In the genomic region with DNA sequence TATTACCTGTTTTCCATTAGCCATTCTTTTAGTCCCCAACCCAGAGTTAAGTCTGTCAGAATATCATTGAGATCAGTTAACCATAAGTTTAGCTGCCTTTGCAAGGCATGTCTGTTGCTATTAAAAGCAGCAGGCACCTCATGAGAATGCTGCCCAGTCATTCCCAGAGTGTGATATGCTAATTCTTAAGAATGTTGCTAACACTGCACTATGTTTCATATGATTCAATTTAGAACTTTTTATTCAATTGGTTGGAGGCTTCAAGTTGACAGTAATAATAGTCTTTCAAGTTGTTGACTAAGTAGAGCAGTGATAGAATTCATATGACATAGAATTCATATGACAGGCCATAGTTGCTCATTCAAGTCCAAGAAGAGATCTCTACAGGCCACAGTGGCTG, we compare ENCODE assay signal across 11 cellular contexts.
DNase-seq lines count a peak whose midpoint lies in the region; ATAC-seq and TF ChIP-seq lines count a peak whose summit lies in the region.
"Had no signal": no experiment of that assay in that cellular context is flagged by ENCODE, and none has a peak within 500 bp of the region (broad histone marks: within the 10 kb centered on the region; RNA-seq: fewer than 3 reads in every experiment).

No MANE protein-coding gene starts in this region.

- H3K36me3 ChIP-seq in brain microvascular endothelial cell (replicated peaks) = no peaks in the 10 kb centered on the region

- in situ Hi-C loops in brain microvascular endothelial cell (cut with HindIII; ENCODE audit: low pct_ligation_motif_present, low sequenced_read_pairs) = no loop called here

- DNase-seq in Right ventricle myocardium superior (no peak), cardiac septum (ENCODE audit: low spot score) (no peak), brain microvascular endothelial cell (peak; percentile 6), AML-193 (lab: John Stamatoyannopoulos, UW) (no peak), Kasumi-1 (lab: John Stamatoyannopoulos, UW) (no peak)
- peak; percentile 50 for DNase-seq in stimulated activated CD8-positive, alpha-beta memory T cell treated with anti-CD3 and anti-CD28 coated beads, Interleukin-4, amount 100 ng/mL, for 48 hours
- DNase-seq: effector memory CD4-positive, alpha-beta T cell; NCI-H2171 had no signal

- no peaks in the 10 kb centered on the region for H3K27me3 ChIP-seq in brain microvascular endothelial cell (replicated peaks)
- H3K27me3 ChIP-seq: BLaER1 had no signal

- no peak for TF ChIP-seq CTCF in brain microvascular endothelial cell (IDR thresholded peaks at IDR 0.05; ENCODE audit: low read depth, low read length, missing control alignments)

- no peak overlapping the region for H3K27ac ChIP-seq in brain microvascular endothelial cell
- H3K27ac ChIP-seq: BLaER1 had no signal

- H3K4me3 ChIP-seq in brain microvascular endothelial cell (ENCODE audit: low read depth, low read length) = no peak overlapping the region
- H3K4me3 ChIP-seq: BLaER1 had no signal

- intact Hi-C loops in Right ventricle myocardium superior (cut with DNase I) = no loop called here
- intact Hi-C loops in cardiac septum (cut with DNase I) = no loop called here

- peak; percentile 46 for ATAC-seq in Right ventricle myocardium superior (ENCODE audit: poor library complexity)
- ATAC-seq in HG03175 (IDR thresholded peaks at IDR 0.05; ENCODE audit: unreplicated experiment) = peak; percentile 49
- no peak for ATAC-seq in GM21528 (IDR thresholded peaks at IDR 0.05; ENCODE audit: low FRiP score, unreplicated experiment)

Comparison
In these comparisons a context has a peak if more than half of its experiments do, and no peak if none do; other contexts are left out.
1. DNase-seq: peak in brain microvascular endothelial cell (single experiment) and stimulated activated CD8-positive, alpha-beta memory T cell treated with anti-CD3 and anti-CD28 coated beads, Interleukin-4, amount 100 ng/mL, for 48 hours (single experiment); none in Right ventricle myocardium superior (single experiment), cardiac septum (single experiment), AML-193 (0 of 2) and Kasumi-1 (0 of 2).